23 cellular contexts compared by ENCODE assay signal in the genomic region with DNA sequence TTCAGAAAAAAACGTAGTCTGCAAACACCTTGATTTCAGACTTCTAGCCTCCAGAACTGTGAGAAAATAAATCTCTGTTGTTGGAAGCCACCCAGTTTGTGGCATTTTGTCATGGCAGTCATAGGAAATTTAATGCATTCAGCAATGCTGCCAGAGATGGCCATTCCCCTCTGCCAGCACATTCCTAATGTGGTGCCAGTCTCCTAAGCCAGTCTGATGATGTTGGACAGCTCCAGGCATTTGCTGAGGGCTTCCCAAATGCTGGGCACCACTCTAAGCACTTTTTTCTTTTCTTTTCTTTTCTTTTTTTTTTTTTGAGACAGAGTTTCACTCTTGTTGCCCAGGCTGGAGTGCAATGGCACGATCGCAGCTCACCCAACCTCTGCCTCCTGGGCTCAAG.
"Had no signal": no experiment of that assay in that cellular context is flagged by ENCODE, and none has a peak within 500 bp of the region (broad histone marks: within the 10 kb centered on the region; RNA-seq: fewer than 3 reads in every experiment).

No MANE protein-coding gene starts in this region.

- H3K4me3 ChIP-seq: K562, SJSA1, SK-N-MC had no signal

- H3K4me1 Mint-ChIP-seq: IgD-negative memory B cell had no signal

- H3K27me3 Mint-ChIP-seq: IgD-negative memory B cell had no signal

- H3K27ac Mint-ChIP-seq: IgD-negative memory B cell had no signal

- ATAC-seq: K562 had no signal

- DNase-seq: Kasumi-1, MM.1S, NCI-H1048, NCI-H1105, NCI-H1417, NCI-H1436 treated with DMSO at 0.1 percent for 48 hours, NCI-H1694, NCI-H187 treated with DMSO at 0.1 percent for 48 hours, NCI-H2029 treated with DMSO at 0.1 percent for 48 hours, NCI-H2227 treated with DMSO at 0.1 percent for 48 hours, NCI-H510A, NCI-H524 treated with DMSO at 0.1 percent for 48 hours, NCI-H69, NCI-H774, Right ventricle myocardium superior, RPMI8226, SIG-M5 had no signal

- H3K27me3 ChIP-seq: SJSA1 had no signal

- H3K27ac ChIP-seq: HL-60, KMS-11, SJSA1, SK-N-MC had no signal

- H3K36me3 ChIP-seq: SJSA1 had no signal

- H3K9me3 ChIP-seq: SJSA1 had no signal

- H3K4me3 Mint-ChIP-seq: IgD-negative memory B cell had no signal

- H3K4me1 ChIP-seq: SJSA1 had no signal
